Comparison of ENCODE assay signal across 27 cellular contexts in genomic region chr11:65774525-65775306, GRCh38. TPM values are rescaled to one million over a fixed set of nuclear protein-coding genes. Genes with fewer than 3 reads are reported as not detected.
DNase-seq lines count a peak whose midpoint lies in the region; ATAC-seq and TF ChIP-seq lines count a peak whose summit lies in the region.
"Had no signal": no experiment of that assay in that cellular context is flagged by ENCODE, and none has a peak within 500 bp of the region (broad histone marks: within the 10 kb centered on the region; RNA-seq: fewer than 3 reads in every experiment).

No MANE protein-coding gene starts in this region.

- no peaks in the 10 kb centered on the region for H3K36me3 Mint-ChIP-seq in activated naive CD4-positive, alpha-beta T cell treated with anti-CD3 and anti-CD28 coated beads, Interleukin-2, amount 50 U/mL, for 24 hours
- no peaks in the 10 kb centered on the region for H3K36me3 Mint-ChIP-seq in natural killer cell
- peaks cover 2% of the 10 kb centered on the region for H3K36me3 Mint-ChIP-seq in CD4-positive, alpha-beta T cell (ENCODE audit: low read depth)
- H3K36me3 Mint-ChIP-seq: WTC11 had no signal

- H3K27me3 ChIP-seq in Panc1 (ENCODE audit: control insufficient read depth, insufficient read depth, low read length) (no peaks in the 10 kb centered on the region), lower lobe of right lung (ENCODE audit: low read depth) (no peaks in the 10 kb centered on the region), thymus (ENCODE audit: control insufficient read depth, insufficient read depth) (no peaks in the 10 kb centered on the region)
- H3K27me3 ChIP-seq in CD4-positive, alpha-beta T cell (ENCODE audit: control insufficient read depth, insufficient read depth, low read length), result no peaks in the 10 kb centered on the region
- H3K27me3 ChIP-seq: foreskin keratinocyte, left lung, MG63, suprapubic skin had no signal

- no peaks in the 10 kb centered on the region for H3K9me3 Mint-ChIP-seq in activated naive CD4-positive, alpha-beta T cell treated with anti-CD3 and anti-CD28 coated beads, Interleukin-2, amount 50 U/mL, for 24 hours
- H3K9me3 Mint-ChIP-seq in natural killer cell, result no peaks in the 10 kb centered on the region
- H3K9me3 Mint-ChIP-seq in CD4-positive, alpha-beta T cell, result no peaks in the 10 kb centered on the region

- H3K27ac ChIP-seq in Panc1 (ENCODE audit: low read length), result no peak overlapping the region
- peak overlapping the region; percentile 79 for H3K27ac ChIP-seq in lower lobe of right lung
- peak overlapping the region; percentile 9 for H3K27ac ChIP-seq in thymus (ENCODE audit: low read depth)
- H3K27ac ChIP-seq in CD4-positive, alpha-beta T cell (ENCODE audit: low read depth, low read length), result no peak overlapping the region
- H3K27ac ChIP-seq: foreskin keratinocyte, prostate gland had no signal

- in situ Hi-C loops in Panc1 (cut with HindIII; ENCODE audit: low pct_unique_long_range_greater_than_20kb, low sequenced_read_pairs), result no loop called here

- H3K27me3 Mint-ChIP-seq in activated naive CD4-positive, alpha-beta T cell treated with anti-CD3 and anti-CD28 coated beads, Interleukin-2, amount 50 U/mL, for 24 hours, result no peaks in the 10 kb centered on the region
- no peaks in the 10 kb centered on the region for H3K27me3 Mint-ChIP-seq in natural killer cell (ENCODE audit: low read depth in 2 of 2)
- no peaks in the 10 kb centered on the region for H3K27me3 Mint-ChIP-seq in CD4-positive, alpha-beta T cell

- H3K4me1 Mint-ChIP-seq in activated naive CD4-positive, alpha-beta T cell treated with anti-CD3 and anti-CD28 coated beads, Interleukin-2, amount 50 U/mL, for 24 hours, result peaks cover 14% of the 10 kb centered on the region
- H3K4me1 Mint-ChIP-seq in natural killer cell, result peaks cover 8 to 15% of the 10 kb centered on the region in 2 donors
- peaks cover 12% of the 10 kb centered on the region for H3K4me1 Mint-ChIP-seq in CD4-positive, alpha-beta T cell (ENCODE audit: low read depth)
- H3K4me1 Mint-ChIP-seq: WTC11 had no signal

- CTCF ChIA-PET in Panc1 (lab: Charles Lee), result interaction anchor here (0.8 kb wide), 1 partner anchor 59 kb away, joined by 3 read pairs; no protein-coding TSS in a partner anchor
- CTCF ChIA-PET in CD4-positive, alpha-beta T cell (lab: Charles Lee), result interaction anchor here (1.6 kb wide), 1 partner anchor 63 kb away, joined by 6 read pairs; the partner anchor contains the start of gene KAT5

- peaks cover 3% of the 10 kb centered on the region; the same call in 1 of the 2 replicates for H3K36me3 ChIP-seq in Panc1 (ENCODE audit: control insufficient read depth, insufficient read depth, low read length)
- peaks cover 36% of the 10 kb centered on the region for H3K36me3 ChIP-seq in lower lobe of right lung
- H3K36me3 ChIP-seq in thymus (ENCODE audit: control insufficient read depth, insufficient read depth), result peaks cover 33% of the 10 kb centered on the region

- H3K4me3 ChIP-seq in Panc1 (ENCODE audit: low read depth in 2 of 2, low read length in 2 of 2), result no peak overlapping the region
- no peak overlapping the region for H3K4me3 ChIP-seq in lower lobe of right lung
- no peak overlapping the region for H3K4me3 ChIP-seq in thymus (ENCODE audit: low read length)
- H3K4me3 ChIP-seq: MG63, mucosa of descending colon, prostate gland, suprapubic skin had no signal

- H3K27ac Mint-ChIP-seq in activated naive CD4-positive, alpha-beta T cell treated with anti-CD3 and anti-CD28 coated beads, Interleukin-2, amount 50 U/mL, for 24 hours, result peak overlapping the region; percentile 69
- peak overlapping the region in 1 of 2 donors; percentile 29 for H3K27ac Mint-ChIP-seq in natural killer cell
- no peak overlapping the region for H3K27ac Mint-ChIP-seq in CD4-positive, alpha-beta T cell
- H3K27ac Mint-ChIP-seq: WTC11 had no signal

- ATAC-seq in Panc1 (no peak), lower lobe of right lung (no peak), natural killer cell (no peak)
- ATAC-seq in CD4-positive, alpha-beta T cell (ENCODE audit: poor library complexity), result no peak
- ATAC-seq: left lung, mucosa of descending colon, WTC11 had no signal

- H3K4me3 Mint-ChIP-seq in activated naive CD4-positive, alpha-beta T cell treated with anti-CD3 and anti-CD28 coated beads, Interleukin-2, amount 50 U/mL, for 24 hours, result no peak overlapping the region
- H3K4me3 Mint-ChIP-seq in natural killer cell, result no peak overlapping the region
- H3K4me3 Mint-ChIP-seq in CD4-positive, alpha-beta T cell, result no peak overlapping the region
- H3K4me3 Mint-ChIP-seq: WTC11 had no signal

- TF ChIP-seq CTCF in Panc1 (IDR thresholded peaks at IDR 0.05) (no peak), lower lobe of right lung (IDR thresholded peaks at IDR 0.05) (no peak), natural killer cell (IDR thresholded peaks at IDR 0.05) (no peak)
- TF ChIP-seq CTCF in CD4-positive, alpha-beta T cell (IDR thresholded peaks at IDR 0.05), result no peak

- DNase-seq in activated naive CD4-positive, alpha-beta T cell treated with Interleukin-2 at 50 U/mL for 16 hours, result no peak
- DNase-seq in Panc1 (ENCODE audit: low read depth, low spot score), result no peak
- no peak for DNase-seq in lower lobe of right lung
- DNase-seq in natural killer cell, result no peak
- no peak for DNase-seq in NCI-H69 (lab: John Stamatoyannopoulos, UW)
- no peak for DNase-seq in CD4-positive, alpha-beta T cell
- DNase-seq: activated CD4-positive, alpha-beta T cell treated with anti-CD3 and anti-CD28 coated beads, Interleukin-2, amount 50 U/mL, for 48 hours; activated naive CD4-positive, alpha-beta T cell; activated T-cell treated with anti-CD3 and anti-CD28 coated beads for 4 hours; amniotic stem cell; effector memory CD4-positive, alpha-beta T cell; foreskin keratinocyte; HCEC 1CT; MG63; mucosa of descending colon; NCI-H1417; NCI-H2081; Right ventricle myocardium superior; stimulated activated CD4-positive, alpha-beta T cell treated with anti-CD3 and anti-CD28 coated beads, Interleukin-1b, Interleukin-23, amount 100 ng/mL, for 48 hours had no signal

- H3K4me1 ChIP-seq in Panc1 (ENCODE audit: control insufficient read depth, insufficient read depth, low read length) (peaks cover 9% of the 10 kb centered on the region), lower lobe of right lung (peaks cover 59% of the 10 kb centered on the region), thymus (ENCODE audit: control insufficient read depth, insufficient read depth, low read length) (peaks cover 6% of the 10 kb centered on the region)

- no peaks in the 10 kb centered on the region for H3K9me3 ChIP-seq in Panc1 (ENCODE audit: control insufficient read depth, insufficient read depth, low read depth, low read length)
- H3K9me3 ChIP-seq in lower lobe of right lung, result no peaks in the 10 kb centered on the region
- H3K9me3 ChIP-seq in thymus (ENCODE audit: control insufficient read depth), result no peaks in the 10 kb centered on the region
- H3K9me3 ChIP-seq in CD4-positive, alpha-beta T cell (ENCODE audit: control insufficient read depth, low read length), result no peaks in the 10 kb centered on the region
- H3K9me3 ChIP-seq: left lung, MG63, mucosa of descending colon, prostate gland, suprapubic skin had no signal

- intact Hi-C loops in Panc1 (cut with micrococcal nuclease; ENCODE audit: unreplicated experiment) (no loop called here), lower lobe of right lung (cut with DNase I) (no loop called here), natural killer cell (cut with micrococcal nuclease) (no loop called here)
- intact Hi-C loops in CD4-positive, alpha-beta T cell (cut with DNase I, micrococcal nuclease), result no loop called here

- WGBS in thymus, result 97% methylated on average over 9 of the region's 9 CpGs

- BruUV-seq in Panc1 (replicated peaks; lab: Mats Ljungman, UMichigan), result TSS peak; percentile 19

- POLR2A ChIA-PET in Panc1 (lab: Charles Lee), result no interaction called here
- POLR2A ChIA-PET in CD4-positive, alpha-beta T cell (lab: Charles Lee), result no interaction called here

RNA-seq across cellular contexts. Expression of gene AP5B1, which starts 6.1 kb away (rescaled TPM):
- 35.0 TPM for total RNA-seq in Panc1 (2021; ENCODE audit: unreplicated experiment)
- 22.7 TPM for polyA plus RNA-seq in Panc1 (2012; ENCODE audit: insufficient read length)
- 46.3 TPM for total RNA-seq in lower lobe of right lung
- 7.6 TPM for polyA plus RNA-seq in thymus
- 10 to 100 TPM; 13.9 to 22.5 (median 21.3) TPM for total RNA-seq in natural killer cell
- total RNA-seq in CD4-positive, alpha-beta T cell, result 10 to 100 TPM; 12.7 to 12.8 TPM

RNA-seq across cellular contexts. Expression of gene OVOL1, which starts 12.1 kb away (rescaled TPM):
- total RNA-seq in Panc1 (2021; ENCODE audit: unreplicated experiment) (0.23 TPM), lower lobe of right lung (0.89 TPM), natural killer cell (under 1 TPM in 2 of 3 donors, not detected in 1; 0.11 to 0.12 TPM)
- polyA plus RNA-seq in Panc1 (2012; ENCODE audit: insufficient read length), result not detected
- 1.3 TPM for polyA plus RNA-seq in thymus
- under 1 TPM; 0.20 to 0.52 TPM for total RNA-seq in CD4-positive, alpha-beta T cell
- total RNA-seq: Right ventricle myocardium superior, skeletal muscle tissue had no signal
- polyA plus RNA-seq: neural cell had no signal

RNA-seq across cellular contexts. Expression of gene RNASEH2C, which starts 54.1 kb away (rescaled TPM):
- total RNA-seq in Panc1 (2021; ENCODE audit: unreplicated experiment), result 107 TPM
- polyA plus RNA-seq in Panc1 (2012; ENCODE audit: insufficient read length), result 133 TPM
- 44.4 TPM for total RNA-seq in lower lobe of right lung
- 49.4 TPM for polyA plus RNA-seq in thymus
- total RNA-seq in natural killer cell, result 10 to 100 TPM; 34.6 to 45.6 (median 38.5) TPM
- total RNA-seq in CD4-positive, alpha-beta T cell, result 10 to 100 TPM; 25.3 to 25.9 TPM

RNA-seq across cellular contexts. Expression of gene SNX32, which starts 59.0 kb away (rescaled TPM):
- total RNA-seq in Panc1 (2021; ENCODE audit: unreplicated experiment) (not detected), lower lobe of right lung (0.47 TPM), natural killer cell (1 to 10 TPM in 1 of 3 donors, under 1 TPM in 2; 0.31 to 2.0 (median 0.54) TPM)
- polyA plus RNA-seq in Panc1 (2012; ENCODE audit: insufficient read length), result 0.47 TPM
- 1.1 TPM for polyA plus RNA-seq in thymus
- under 1 TPM; 0.33 to 0.61 TPM for total RNA-seq in CD4-positive, alpha-beta T cell
- total RNA-seq: Right ventricle myocardium superior had no signal

Comparison
In these comparisons a context has a peak if more than half of its experiments do, and no peak if none do; other contexts are left out.
1. H3K27ac ChIP-seq: peak in lower lobe of right lung (single experiment) and thymus (single experiment); none in Panc1 (single experiment) and CD4-positive, alpha-beta T cell (single experiment).